ENCODE assay signal across 16 cellular contexts in genomic region chr15:74132681-74133070, GRCh38. TPM values are rescaled to one million over a fixed set of nuclear protein-coding genes. Genes with fewer than 3 reads are reported as not detected.
DNase-seq lines count a peak whose midpoint lies in the region; ATAC-seq and TF ChIP-seq lines count a peak whose summit lies in the region.
"Had no signal": no experiment of that assay in that cellular context is flagged by ENCODE, and none has a peak within 500 bp of the region (broad histone marks: within the 10 kb centered on the region; RNA-seq: fewer than 3 reads in every experiment).

No MANE protein-coding gene starts in this region.

- H3K4me3 ChIP-seq in trophoblast cell (ENCODE audit: low read depth, low read length) (peak overlapping the region; percentile 33), left lung (no peak overlapping the region)
- H3K4me3 ChIP-seq: tibial artery had no signal

- H3K79me2 ChIP-seq in trophoblast cell (ENCODE audit: control insufficient read depth, insufficient read depth, low read length, poor library complexity), result no peaks in the 10 kb centered on the region

- H3K36me3 Mint-ChIP-seq in WTC11, result no peaks in the 10 kb centered on the region; the same call in 1 of the 2 replicates
- H3K36me3 Mint-ChIP-seq: activated naive CD4-positive, alpha-beta T cell treated with anti-CD3 and anti-CD28 coated beads, Interleukin-2, amount 50 U/mL, for 72 hours had no signal

- H3K27me3 ChIP-seq in trophoblast cell (ENCODE audit: insufficient read depth, low read length), result peaks cover 88% of the 10 kb centered on the region
- H3K27me3 ChIP-seq in left lung, result peaks cover 95 to 100% of the 10 kb centered on the region in 2 donors

- no peak overlapping the region for H2BK12ac ChIP-seq in trophoblast cell (ENCODE audit: low read length)

- H2AK5ac ChIP-seq in trophoblast cell (ENCODE audit: low read length), result no peak overlapping the region

- ATAC-seq in WTC11, result no peak
- peak; percentile 24 for ATAC-seq in esophagus mucosa
- ATAC-seq in left lung, result no peak
- no peak for ATAC-seq in HG03520 (IDR thresholded peaks at IDR 0.05; ENCODE audit: unreplicated experiment)

- H3K4ac ChIP-seq in trophoblast cell (ENCODE audit: low read depth, low read length), result no peak overlapping the region

- CTCF ChIA-PET in WTC11 (lab: Charles Lee), result interaction anchor here (0.6 to 4.1 kb wide), 6 partner anchors 76 to 400 kb away, joined by 3 to 52 read pairs (median 6); no protein-coding TSS in a partner anchor

- no peak overlapping the region for H4K12ac ChIP-seq in trophoblast cell (ENCODE audit: low read depth, low read length)

- no peak overlapping the region for H3K27ac Mint-ChIP-seq in WTC11
- H3K27ac Mint-ChIP-seq: CD14-positive monocyte had no signal

- no peak overlapping the region for H4K8ac ChIP-seq in trophoblast cell (ENCODE audit: low read depth, low read length)

- POLR2A ChIA-PET in WTC11 (lab: Charles Lee), result interaction anchor here (1.3 kb wide), 1 partner anchor 43 kb away, joined by 3 read pairs; no protein-coding TSS in a partner anchor

- H3K9ac ChIP-seq in trophoblast cell (ENCODE audit: low read length), result no peak overlapping the region

- whole genome bisulfite sequencing in trophoblast cell (ENCODE audit: extremely low coverage, insufficient coverage, insufficient read length), result no CpG with 5 or more reads among the region's 34 CpGs

- no peak overlapping the region for H3K23ac ChIP-seq in trophoblast cell (ENCODE audit: low read length)

- no peak overlapping the region for H4K91ac ChIP-seq in trophoblast cell (ENCODE audit: low read depth, low read length)

- peak overlapping the region; percentile 8 for H3K4me2 ChIP-seq in trophoblast cell (ENCODE audit: low read length)

- intact Hi-C loops in left lung (cut with DNase I), result no loop called here

- no peaks in the 10 kb centered on the region for H3K9me3 Mint-ChIP-seq in WTC11
- H3K9me3 Mint-ChIP-seq: activated naive CD4-positive, alpha-beta T cell treated with anti-CD3 and anti-CD28 coated beads, Interleukin-2, amount 50 U/mL, for 72 hours had no signal

- H3K36me3 ChIP-seq in trophoblast cell (ENCODE audit: control insufficient read depth in 1 of 2, insufficient read depth in 2 of 2, low read length in 2 of 2) (no peaks in the 10 kb centered on the region), left lung (no peaks in the 10 kb centered on the region)
- H3K36me3 ChIP-seq: tibial artery had no signal

- H2AFZ ChIP-seq in trophoblast cell (ENCODE audit: insufficient read depth, low read length, poor library complexity), result no peak overlapping the region

- peaks cover 99% of the 10 kb centered on the region for H3K27me3 Mint-ChIP-seq in WTC11 (ENCODE audit: low read depth)

- TF ChIP-seq CTCF in WTC11 (IDR thresholded peaks at IDR 0.05) (no peak), left lung (IDR thresholded peaks at IDR 0.05) (no peak)

- H3K79me1 ChIP-seq in trophoblast cell (ENCODE audit: low read length), result no peaks in the 10 kb centered on the region

- H2BK120ac ChIP-seq in trophoblast cell (ENCODE audit: insufficient read depth, low read length, poor library complexity), result no peak overlapping the region

- no peak overlapping the region for H3K18ac ChIP-seq in trophoblast cell (ENCODE audit: low read length)

- no peak overlapping the region for H3K14ac ChIP-seq in trophoblast cell (ENCODE audit: low read length)

- H3K9me3 ChIP-seq in trophoblast cell (ENCODE audit: insufficient read depth, low read depth, low read length) (peaks cover 35% of the 10 kb centered on the region), left lung (no peaks in the 10 kb centered on the region)

- peak; percentile 46 for DNase-seq in DMS53 (lab: John Stamatoyannopoulos, UW)
- no peak for DNase-seq in DMS53 treated with DMSO at 0.1 percent for 48 hours (lab: John Stamatoyannopoulos, UW; ENCODE audit: unreplicated experiment)
- no peak for DNase-seq in WTC11 (ENCODE audit: low spot score)
- no peak for DNase-seq in trophoblast cell
- no peak for DNase-seq in left lung
- no peak for DNase-seq in DMS114 treated with DMSO at 0.1 percent for 48 hours (lab: John Stamatoyannopoulos, UW; ENCODE audit: unreplicated experiment)
- DNase-seq: MM.1S, NCI-H2029 treated with DMSO at 0.1 percent for 48 hours, NCI-H774, tibial artery had no signal

- H2BK5ac ChIP-seq in trophoblast cell (ENCODE audit: low read depth, low read length, poor library complexity), result no peak overlapping the region

- H3K4me1 ChIP-seq in trophoblast cell (ENCODE audit: control insufficient read depth in 1 of 2, insufficient read depth in 2 of 2, low read length in 2 of 2) (peaks cover 4 to 18% of the 10 kb centered on the region in 2 experiments), left lung (peaks cover 11 to 61% of the 10 kb centered on the region in 2 donors)

- peaks cover 61% of the 10 kb centered on the region for H3K4me1 Mint-ChIP-seq in WTC11

- H3K4me3 Mint-ChIP-seq in WTC11, result peak overlapping the region; percentile 61

- H3K27ac ChIP-seq in trophoblast cell (ENCODE audit: low read depth, low read length), result no peak overlapping the region
- H3K27ac ChIP-seq in left lung, result no peak overlapping the region
- H3K27ac ChIP-seq: 22Rv1, tibial artery had no signal

TF ChIP-seq in WTC11, 78 proteins besides CTCF, POLR2A, EP300 and RAD21 (continues in another document):
- no peak; the same call in 1 of the 2 replicates for TF ChIP-seq RELA (CRISPR knock-in tag; IDR thresholded peaks at IDR 0.05; ENCODE audit: borderline replicate concordance)
- TF ChIP-seq TP53 (CRISPR knock-in tag; IDR thresholded peaks at IDR 0.05), result no peak
- TF ChIP-seq TCF7 (CRISPR knock-in tag; IDR thresholded peaks at IDR 0.05; ENCODE audit: low read depth), result no peak
- TF ChIP-seq, protein P1, sequence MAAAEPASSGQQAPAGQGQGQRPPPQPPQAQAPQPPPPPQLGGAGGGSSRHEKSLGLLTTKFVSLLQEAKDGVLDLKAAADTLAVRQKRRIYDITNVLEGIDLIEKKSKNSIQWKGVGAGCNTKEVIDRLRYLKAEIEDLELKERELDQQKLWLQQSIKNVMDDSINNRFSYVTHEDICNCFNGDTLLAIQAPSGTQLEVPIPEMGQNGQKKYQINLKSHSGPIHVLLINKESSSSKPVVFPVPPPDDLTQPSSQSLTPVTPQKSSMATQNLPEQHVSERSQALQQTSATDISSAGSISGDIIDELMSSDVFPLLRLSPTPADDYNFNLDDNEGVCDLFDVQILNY (CRISPR knock-in tag; IDR thresholded peaks at IDR 0.05), result no peak
- no peak for TF ChIP-seq SP1 (CRISPR knock-in tag; conservative IDR thresholded peaks at IDR 0.05)
- no peak for TF ChIP-seq GABPB1 (CRISPR knock-in tag; IDR thresholded peaks at IDR 0.05)
- 0 out of 2 replicates have a peak, but pooled peaks have one; percentile 1 for TF ChIP-seq ZNF263 (CRISPR knock-in tag; IDR thresholded peaks at IDR 0.05; ENCODE audit: low read depth)
- TF ChIP-seq, protein P2, sequence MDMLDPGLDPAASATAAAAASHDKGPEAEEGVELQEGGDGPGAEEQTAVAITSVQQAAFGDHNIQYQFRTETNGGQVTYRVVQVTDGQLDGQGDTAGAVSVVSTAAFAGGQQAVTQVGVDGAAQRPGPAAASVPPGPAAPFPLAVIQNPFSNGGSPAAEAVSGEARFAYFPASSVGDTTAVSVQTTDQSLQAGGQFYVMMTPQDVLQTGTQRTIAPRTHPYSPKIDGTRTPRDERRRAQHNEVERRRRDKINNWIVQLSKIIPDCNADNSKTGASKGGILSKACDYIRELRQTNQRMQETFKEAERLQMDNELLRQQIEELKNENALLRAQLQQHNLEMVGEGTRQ (CRISPR knock-in tag; IDR thresholded peaks at IDR 0.05), result no peak
- TF ChIP-seq, protein P3, sequence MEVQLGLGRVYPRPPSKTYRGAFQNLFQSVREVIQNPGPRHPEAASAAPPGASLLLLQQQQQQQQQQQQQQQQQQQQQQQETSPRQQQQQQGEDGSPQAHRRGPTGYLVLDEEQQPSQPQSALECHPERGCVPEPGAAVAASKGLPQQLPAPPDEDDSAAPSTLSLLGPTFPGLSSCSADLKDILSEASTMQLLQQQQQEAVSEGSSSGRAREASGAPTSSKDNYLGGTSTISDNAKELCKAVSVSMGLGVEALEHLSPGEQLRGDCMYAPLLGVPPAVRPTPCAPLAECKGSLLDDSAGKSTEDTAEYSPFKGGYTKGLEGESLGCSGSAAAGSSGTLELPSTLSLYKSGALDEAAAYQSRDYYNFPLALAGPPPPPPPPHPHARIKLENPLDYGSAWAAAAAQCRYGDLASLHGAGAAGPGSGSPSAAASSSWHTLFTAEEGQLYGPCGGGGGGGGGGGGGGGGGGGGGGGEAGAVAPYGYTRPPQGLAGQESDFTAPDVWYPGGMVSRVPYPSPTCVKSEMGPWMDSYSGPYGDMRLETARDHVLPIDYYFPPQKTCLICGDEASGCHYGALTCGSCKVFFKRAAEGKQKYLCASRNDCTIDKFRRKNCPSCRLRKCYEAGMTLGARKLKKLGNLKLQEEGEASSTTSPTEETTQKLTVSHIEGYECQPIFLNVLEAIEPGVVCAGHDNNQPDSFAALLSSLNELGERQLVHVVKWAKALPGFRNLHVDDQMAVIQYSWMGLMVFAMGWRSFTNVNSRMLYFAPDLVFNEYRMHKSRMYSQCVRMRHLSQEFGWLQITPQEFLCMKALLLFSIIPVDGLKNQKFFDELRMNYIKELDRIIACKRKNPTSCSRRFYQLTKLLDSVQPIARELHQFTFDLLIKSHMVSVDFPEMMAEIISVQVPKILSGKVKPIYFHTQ (CRISPR knock-in tag; IDR thresholded peaks at IDR 0.05), result no peak
- TF ChIP-seq NFYB (CRISPR knock-in tag; conservative IDR thresholded peaks at IDR 0.05; ENCODE audit: low read depth), result no peak
- TF ChIP-seq ZNF416 (CRISPR knock-in tag; IDR thresholded peaks at IDR 0.05), result no peak

RNA-seq across cellular contexts. Expression of gene ISLR2, which starts 2.3 kb away (rescaled TPM):
- total RNA-seq in WTC11 (2021), result 8.1 to 9.4 TPM (median 8.9 TPM) in 3 replicates
- total RNA-seq in esophagus mucosa, result 0.16 TPM
- polyA plus RNA-seq in trophoblast cell (2013), result 0.03 TPM in 2 replicates
- 1 to 10 TPM; 1.3 to 2.2 TPM for total RNA-seq in left lung
- total RNA-seq: activated naive CD4-positive, alpha-beta T cell treated with anti-CD3 and anti-CD28 coated beads, Interleukin-2, amount 50 U/mL, for 72 hours; HT1080 had no signal
- polyA plus RNA-seq: CD14-positive monocyte had no signal

RNA-seq across cellular contexts. Expression of gene ISLR, which starts 40.8 kb away (rescaled TPM):
- total RNA-seq in WTC11 (2021) (0.50 to 0.63 TPM (median 0.62 TPM) in 3 replicates), esophagus mucosa (2.2 TPM), left lung (10 to 100 TPM; 10.4 to 43.7 TPM)
- polyA plus RNA-seq in trophoblast cell (2013), result 0.27 and 0.36 TPM in 2 replicates
- total RNA-seq: activated naive CD4-positive, alpha-beta T cell treated with anti-CD3 and anti-CD28 coated beads, Interleukin-2, amount 50 U/mL, for 72 hours had no signal
- polyA plus RNA-seq: CD14-positive monocyte had no signal

RNA-seq across cellular contexts. Expression of gene GOLGA6A, which starts 50.3 kb away (rescaled TPM):
- total RNA-seq in WTC11 (2021) (3.1 to 6.0 TPM (median 5.7 TPM) in 3 replicates), esophagus mucosa (0.08 TPM), left lung (not detected)
- 0.48 and 0.58 TPM in 2 replicates for polyA plus RNA-seq in trophoblast cell (2013)
- total RNA-seq: HT1080 had no signal
- polyA plus RNA-seq: CD14-positive monocyte had no signal
